Comparison of ENCODE assay signal across 9 cellular contexts in genomic region chr1:185636848-185637247, GRCh38.
DNase-seq lines count a peak whose midpoint lies in the region; ATAC-seq lines count a peak whose summit lies in the region.
"Had no signal": no experiment of that assay in that cellular context is flagged by ENCODE, and none has a peak within 500 bp of the region (broad histone marks: within the 10 kb centered on the region; RNA-seq: fewer than 3 reads in every experiment).

No MANE protein-coding gene starts in this region.

- H3K27ac ChIP-seq in epithelial cell of prostate: peak overlapping the region; percentile 82

- DNase-seq in epithelial cell of prostate (ENCODE audit: low read depth, low spot score) (peak; percentile 99), NCI-H510A (lab: John Stamatoyannopoulos, UW) (no peak), DMS 273 (lab: John Stamatoyannopoulos, UW; ENCODE audit: unreplicated experiment) (no peak), C1 segment of cervical spinal cord (lab: John Stamatoyannopoulos, UW) (no peak), epidermal melanocyte (ENCODE audit: insufficient read length, low spot score) (no peak)
- DNase-seq: NCI-H1048 had no signal

- ATAC-seq in GM18867 (IDR thresholded peaks at IDR 0.05; ENCODE audit: unreplicated experiment) (peak; percentile 99), GM21526 (IDR thresholded peaks at IDR 0.05; ENCODE audit: low FRiP score, unreplicated experiment) (peak; percentile 100), HG03432 (IDR thresholded peaks at IDR 0.05; ENCODE audit: unreplicated experiment) (peak; percentile 100)
